Comparison of ENCODE assay signal across 1 cellular context in genomic region chr2:218711550-218711929, GRCh38.
TF ChIP-seq lines count a peak whose summit lies in the region.

No MANE protein-coding gene starts in this region.

TF ChIP-seq in IMR-90, 13 proteins besides CTCF, POLR2A, EP300 and RAD21:
- TF ChIP-seq ELK1 (IDR thresholded peaks at IDR 0.05; ENCODE audit: borderline replicate concordance, low read depth, low read length) (no peak), RCOR1 (IDR thresholded peaks at IDR 0.05; ENCODE audit: insufficient replicate concordance, low read length) (no peak), NFE2L2 (IDR thresholded peaks at IDR 0.05; ENCODE audit: low read depth, low read length) (no peak), SMC3 (IDR thresholded peaks at IDR 0.05; ENCODE audit: low read depth, low read length) (no peak), RFX5 (IDR thresholded peaks at IDR 0.05; ENCODE audit: low read depth, low read length) (no peak), CEBPB (IDR thresholded peaks at IDR 0.05; ENCODE audit: low read depth, low read length) (no peak), FOS (IDR thresholded peaks at IDR 0.05; ENCODE audit: low read depth, low read length) (no peak), USF2 (IDR thresholded peaks at IDR 0.05; ENCODE audit: low read depth, low read length) (no peak)
